ENCODE assay signal across 1 cellular context in genomic region chr21:44255519-44255981, GRCh38.
TF ChIP-seq lines count a peak whose summit lies in the region.

No MANE protein-coding gene starts in this region.

TF ChIP-seq in WTC11, 78 proteins besides CTCF, POLR2A, EP300 and RAD21 (continued from another document):
- TF ChIP-seq AR (CRISPR knock-in tag; IDR thresholded peaks at IDR 0.05) (no peak), RELA (CRISPR knock-in tag; IDR thresholded peaks at IDR 0.05; ENCODE audit: borderline replicate concordance) (no peak), ESRRA (CRISPR knock-in tag; IDR thresholded peaks at IDR 0.05; ENCODE audit: borderline replicate concordance) (no peak), ATF1 (CRISPR knock-in tag; IDR thresholded peaks at IDR 0.05) (no peak), ZNF671 (CRISPR knock-in tag; IDR thresholded peaks at IDR 0.05) (no peak), ZNF423 (CRISPR knock-in tag; IDR thresholded peaks at IDR 0.05) (no peak), PRRX2 (CRISPR knock-in tag; IDR thresholded peaks at IDR 0.05) (no peak), ZMAT4 (CRISPR knock-in tag; IDR thresholded peaks at IDR 0.05) (no peak), PRDM15 (CRISPR knock-in tag; IDR thresholded peaks at IDR 0.05) (no peak)
